19 cellular contexts compared by ENCODE assay signal in genomic region chr6:53504438-53505030, GRCh38.
"Had no signal": no experiment of that assay in that cellular context is flagged by ENCODE, and none has a peak within 500 bp of the region (broad histone marks: within the 10 kb centered on the region; RNA-seq: fewer than 3 reads in every experiment).

No MANE protein-coding gene starts in this region.

- H3K4me1 Mint-ChIP-seq: immature natural killer cell; naive thymus-derived CD4-positive, alpha-beta T cell had no signal

- H3K27me3 ChIP-seq: gastrocnemius medialis, neutrophil, stomach had no signal

- H3K4me1 ChIP-seq: gastrocnemius medialis, psoas muscle, stomach had no signal

- H3K27me3 Mint-ChIP-seq: naive thymus-derived CD4-positive, alpha-beta T cell had no signal

- H3K27ac Mint-ChIP-seq: immature natural killer cell had no signal

- H3K27ac ChIP-seq: gastrocnemius medialis, neutrophil, psoas muscle, stomach, thoracic aorta had no signal

- H3K4me3 Mint-ChIP-seq: immature natural killer cell; naive thymus-derived CD4-positive, alpha-beta T cell had no signal

- DNase-seq: cortex of kidney; effector memory CD4-positive, alpha-beta T cell; gastrocnemius medialis; glutamatergic neuron; immature natural killer cell; left ventricle myocardium superior; mesendoderm; naive thymus-derived CD4-positive, alpha-beta T cell; psoas muscle; retina; stimulated activated CD4-positive, alpha-beta T cell treated with anti-CD3 and anti-CD28 coated beads, Interleukin-2, amount 100 ng/mL, for 24 hours; stimulated activated CD4-positive, alpha-beta T cell treated with anti-CD3 and anti-CD28 coated beads, Interleukin-4, amount 100 ng/mL, for 4 hours; stimulated activated naive CD4-positive, alpha-beta T cell; stomach; trophoblast cell had no signal

- ATAC-seq: esophagus mucosa; gastrocnemius medialis; left ventricle myocardium superior; naive thymus-derived CD4-positive, alpha-beta T cell; psoas muscle; sciatic nerve had no signal

- H3K9me3 Mint-ChIP-seq: immature natural killer cell; naive thymus-derived CD4-positive, alpha-beta T cell had no signal

- H3K4me3 ChIP-seq: gastrocnemius medialis, psoas muscle, stomach, thoracic aorta had no signal

- H3K9me3 ChIP-seq: gastrocnemius medialis, neutrophil, psoas muscle, stomach, thoracic aorta had no signal
